In the genomic region with DNA sequence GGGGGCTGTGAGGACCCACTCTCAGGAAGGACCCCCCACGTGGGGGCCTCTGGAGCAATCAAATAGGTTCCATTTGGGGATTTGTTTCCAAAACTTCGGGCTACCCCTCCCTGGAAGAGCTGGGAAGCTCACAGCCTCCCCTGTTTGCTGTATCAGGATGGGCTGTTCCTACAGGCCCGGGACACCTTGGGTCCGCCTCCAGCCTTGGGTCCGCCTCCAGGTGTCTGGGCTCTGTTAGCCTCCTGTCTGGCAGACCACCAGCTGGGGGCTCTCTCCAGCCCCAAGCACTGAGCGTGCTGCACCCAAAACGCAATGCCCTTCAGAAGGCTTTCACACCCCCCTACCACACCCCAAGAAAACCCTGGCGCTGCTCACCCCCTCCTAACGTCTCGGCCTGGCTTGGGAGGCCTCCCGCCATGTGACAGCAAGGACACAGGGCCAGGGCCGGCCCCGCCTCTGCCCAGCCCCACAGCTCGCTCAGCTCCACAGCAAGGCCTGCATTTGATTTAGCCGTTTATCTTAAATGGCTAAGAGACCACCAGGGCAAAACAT, we compare ENCODE assay signal across 1 cellular context.
TF ChIP-seq lines count a peak whose summit lies in the region.

No MANE protein-coding gene starts in this region.

TF ChIP-seq in HepG2, 621 proteins besides CTCF, POLR2A, EP300 and RAD21:
- TF ChIP-seq CHCHD3 (CRISPR knock-in tag; IDR thresholded peaks at IDR 0.05) (no peak), ISL2 (CRISPR knock-in tag; IDR thresholded peaks at IDR 0.05) (no peak), ZKSCAN8 (CRISPR knock-in tag; IDR thresholded peaks at IDR 0.05; ENCODE audit: borderline replicate concordance) (no peak), HDAC2 (CRISPR knock-in tag; IDR thresholded peaks at IDR 0.05) (no peak), MEF2D (CRISPR knock-in tag; IDR thresholded peaks at IDR 0.05) (no peak), NKX3-1 (CRISPR knock-in tag; IDR thresholded peaks at IDR 0.05) (no peak), ZNF34 (CRISPR knock-in tag; IDR thresholded peaks at IDR 0.05; ENCODE audit: borderline replicate concordance) (no peak), ZBTB14 (CRISPR knock-in tag; IDR thresholded peaks at IDR 0.05) (no peak), RXRB (CRISPR knock-in tag; IDR thresholded peaks at IDR 0.05; ENCODE audit: borderline replicate concordance) (no peak), RCOR2 (CRISPR knock-in tag; IDR thresholded peaks at IDR 0.05) (no peak), BHLHE40 (IDR thresholded peaks at IDR 0.05; ENCODE audit: low read length) (no peak), KDM4B (CRISPR knock-in tag; IDR thresholded peaks at IDR 0.05) (no peak), ZNF749 (CRISPR knock-in tag; IDR thresholded peaks at IDR 0.05; ENCODE audit: borderline replicate concordance) (no peak), HOXA3 (CRISPR knock-in tag; IDR thresholded peaks at IDR 0.05) (no peak), ZNF772 (CRISPR knock-in tag; IDR thresholded peaks at IDR 0.05) (no peak), GPN1 (CRISPR knock-in tag; IDR thresholded peaks at IDR 0.05; ENCODE audit: borderline replicate concordance) (no peak), GZF1 (CRISPR knock-in tag; IDR thresholded peaks at IDR 0.05) (no peak)
